19 cellular contexts compared by ENCODE assay signal in the genomic region with DNA sequence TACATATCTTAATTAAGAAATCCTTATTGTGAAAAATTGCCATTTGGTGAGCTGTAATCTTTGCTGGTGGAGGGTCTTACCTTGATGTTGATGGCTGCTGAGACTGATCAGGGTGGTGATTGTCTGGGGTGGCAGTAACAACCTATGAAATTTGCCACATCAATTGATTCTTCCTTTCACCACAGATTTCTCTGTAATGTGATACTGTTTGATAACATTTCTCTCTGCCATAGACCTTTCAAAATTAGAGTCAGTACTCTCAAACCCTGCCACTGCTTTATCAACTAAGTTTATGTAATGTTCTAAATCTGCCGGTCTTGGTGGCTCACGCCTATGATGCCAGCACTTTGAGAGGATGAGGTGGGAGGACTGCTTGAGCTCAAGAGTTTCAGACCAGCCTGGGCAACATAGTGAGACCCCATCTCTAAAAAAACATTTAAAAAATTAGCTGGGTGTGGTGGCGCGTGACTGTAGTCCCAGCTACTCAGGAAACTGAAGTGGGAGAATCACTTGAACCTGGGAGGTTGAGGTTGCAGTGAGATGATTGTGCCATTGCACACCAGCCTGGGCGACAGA. TPM values are rescaled to one million over a fixed set of nuclear protein-coding genes. Genes with fewer than 3 reads are reported as not detected.
A peak's percentile ranks its signal among the peaks of the same experiment; 100 is the strongest.
DNase-seq lines count a peak whose midpoint lies in the region; ATAC-seq and TF ChIP-seq lines count a peak whose summit lies in the region.
"Had no signal": no experiment of that assay in that cellular context is flagged by ENCODE, and none has a peak within 500 bp of the region (broad histone marks: within the 10 kb centered on the region; RNA-seq: fewer than 3 reads in every experiment).

No MANE protein-coding gene starts in this region.

- no peaks in the 10 kb centered on the region for H3K9me2 ChIP-seq in Loucy (replicated peaks; ENCODE audit: low read depth, low read length)

- peak overlapping the region; percentile 8 for H3K4me2 ChIP-seq in Loucy (ENCODE audit: low read depth, low read length, poor library complexity, severe bottlenecking)
- H3K4me2 ChIP-seq: KMS-11 had no signal

- peak overlapping the region; percentile 83 for H3K27ac Mint-ChIP-seq in activated naive CD8-positive, alpha-beta T cell
- H3K27ac Mint-ChIP-seq in stimulated activated naive CD8-positive, alpha-beta T cell treated with anti-CD3 and anti-CD28 coated beads, Interleukin-15, amount 100 ng/mL, for 72 hours, result peak overlapping the region; percentile 48 to 88
- H3K27ac Mint-ChIP-seq: mesothelial cell of epicardium; nephron; stimulated activated naive B cell treated with anti-CD40 and anti-IgM and Interleukin-4, amounts not matched to agents 10 μg/mL and 1 μg/mL and 100 μg/mL, for 72 hours had no signal

- H3K9ac ChIP-seq in Loucy (ENCODE audit: low read depth, low read length, poor library complexity, severe bottlenecking), result no peak overlapping the region
- H3K9ac ChIP-seq: GM23248, KMS-11, parathyroid adenoma had no signal

- H3K4me3 Mint-ChIP-seq in activated naive CD8-positive, alpha-beta T cell, result peak overlapping the region; percentile 69
- H3K4me3 Mint-ChIP-seq in stimulated activated naive CD8-positive, alpha-beta T cell treated with anti-CD3 and anti-CD28 coated beads, Interleukin-15, amount 100 ng/mL, for 72 hours, result peak overlapping the region; percentile 14 to 39
- H3K4me3 Mint-ChIP-seq: mesothelial cell of epicardium; stimulated activated naive B cell treated with anti-CD40 and anti-IgM and Interleukin-4, amounts not matched to agents 10 μg/mL and 1 μg/mL and 100 μg/mL, for 72 hours had no signal

- peak overlapping the region; percentile 16 for H3K27ac ChIP-seq in left ventricle myocardium inferior (replicated peaks)
- no peak overlapping the region for H3K27ac ChIP-seq in heart left ventricle
- H3K27ac ChIP-seq: GM23248, KMS-11, parathyroid adenoma, VCaP had no signal

- no peak overlapping the region for H3K4me3 ChIP-seq in left ventricle myocardium inferior
- no peak overlapping the region for H3K4me3 ChIP-seq in heart left ventricle
- no peak overlapping the region for H3K4me3 ChIP-seq in Loucy (ENCODE audit: low read length, poor library complexity, severe bottlenecking)
- H3K4me3 ChIP-seq: GM23248 had no signal

- no peaks in the 10 kb centered on the region for H3F3A ChIP-seq in Loucy (ENCODE audit: low read depth)

- WGBS in heart left ventricle, 4 donors, result 74 to 85% (median 75%) methylated on average over 5 of the region's 5 CpGs

- TF ChIP-seq CTCF in left ventricle myocardium inferior (IDR thresholded peaks at IDR 0.05; ENCODE audit: borderline replicate concordance) (no peak), heart left ventricle (IDR thresholded peaks at IDR 0.05) (no peak), Loucy (conservative IDR thresholded peaks at IDR 0.05; ENCODE audit: low read length) (no peak)

- peaks cover 66% of the 10 kb centered on the region for H3K4me1 Mint-ChIP-seq in activated naive CD8-positive, alpha-beta T cell (ENCODE audit: low read depth)
- peaks cover 63% of the 10 kb centered on the region for H3K4me1 Mint-ChIP-seq in stimulated activated naive CD8-positive, alpha-beta T cell treated with anti-CD3 and anti-CD28 coated beads, Interleukin-15, amount 100 ng/mL, for 72 hours

- TF ChIP-seq POLR2A in heart left ventricle (IDR thresholded peaks at IDR 0.05), result no peak

- H3K9me3 Mint-ChIP-seq in activated naive CD8-positive, alpha-beta T cell (ENCODE audit: low read depth), result no peaks in the 10 kb centered on the region
- no peaks in the 10 kb centered on the region for H3K9me3 Mint-ChIP-seq in stimulated activated naive CD8-positive, alpha-beta T cell treated with anti-CD3 and anti-CD28 coated beads, Interleukin-15, amount 100 ng/mL, for 72 hours
- H3K9me3 Mint-ChIP-seq: mesothelial cell of epicardium; nephron; stimulated activated naive B cell treated with anti-CD40 and anti-IgM and Interleukin-4, amounts not matched to agents 10 μg/mL and 1 μg/mL and 100 μg/mL, for 72 hours had no signal

- H2AFZ ChIP-seq in Loucy (ENCODE audit: low read length), result no peak overlapping the region
- H2AFZ ChIP-seq: GM23248, parathyroid adenoma had no signal

- DNase-seq in left ventricle myocardium inferior (no peak), heart left ventricle (no peak), amniotic stem cell (lab: John Stamatoyannopoulos, UW) (no peak), HCEC 1CT (no peak)
- no peak for DNase-seq in stimulated activated naive CD8-positive, alpha-beta T cell treated with anti-CD3 and anti-CD28 coated beads, Interleukin-15, amount 100 ng/mL, for 72 hours
- DNase-seq: activated CD8-positive, alpha-beta memory T cell treated with anti-CD3 and anti-CD28 coated beads, Interleukin-2, amount 50 U/mL, for 4 hours; DMS79 treated with DMSO at 0.1 percent for 48 hours; GM23248; NCI-H1930; NCI-H446 treated with DMSO at 0.1 percent for 48 hours; stimulated activated naive B cell treated with anti-CD40 and anti-IgM and Interleukin-4, amounts not matched to agents 10 μg/mL and 1 μg/mL and 100 μg/mL, for 72 hours had no signal

- H3K27me3 ChIP-seq in left ventricle myocardium inferior (ENCODE audit: low read depth) (no peaks in the 10 kb centered on the region), heart left ventricle (no peaks in the 10 kb centered on the region), Loucy (ENCODE audit: insufficient read depth, low read length, poor library complexity, severe bottlenecking) (no peaks in the 10 kb centered on the region)

- no peak for ATAC-seq in heart left ventricle
- ATAC-seq in stimulated activated naive CD8-positive, alpha-beta T cell treated with anti-CD3 and anti-CD28 coated beads, Interleukin-15, amount 100 ng/mL, for 72 hours, result peak; percentile 10
- ATAC-seq: sciatic nerve; stimulated activated naive B cell treated with anti-CD40 and anti-IgM and Interleukin-4, amounts not matched to agents 10 μg/mL and 1 μg/mL and 100 μg/mL, for 72 hours had no signal

- H3K4me1 ChIP-seq in left ventricle myocardium inferior (peaks cover 83% of the 10 kb centered on the region), heart left ventricle (peaks cover 12 to 64% (median 41%) of the 10 kb centered on the region in 12 donors), Loucy (ENCODE audit: insufficient read depth, low read length, poor library complexity, severe bottlenecking) (peaks cover 24% of the 10 kb centered on the region)
- H3K4me1 ChIP-seq: parathyroid adenoma had no signal

- H3K36me3 ChIP-seq in left ventricle myocardium inferior (no peaks in the 10 kb centered on the region), heart left ventricle (peaks cover 0 to 9% (median 0%) of the 10 kb centered on the region in 9 donors), Loucy (ENCODE audit: insufficient read depth, low read length) (no peaks in the 10 kb centered on the region)

- peaks cover 57% of the 10 kb centered on the region for H4K20me1 ChIP-seq in Loucy (ENCODE audit: insufficient read depth, low read length, poor library complexity, severe bottlenecking)

- H3K9me3 ChIP-seq in left ventricle myocardium inferior (replicated peaks), result no peaks in the 10 kb centered on the region
- H3K9me3 ChIP-seq in heart left ventricle, result no peaks in the 10 kb centered on the region
- no peaks in the 10 kb centered on the region for H3K9me3 ChIP-seq in Loucy (ENCODE audit: insufficient read depth, low read depth, low read length)

- no peaks in the 10 kb centered on the region for H3K27me3 Mint-ChIP-seq in activated naive CD8-positive, alpha-beta T cell
- H3K27me3 Mint-ChIP-seq in stimulated activated naive CD8-positive, alpha-beta T cell treated with anti-CD3 and anti-CD28 coated beads, Interleukin-15, amount 100 ng/mL, for 72 hours, result no peaks in the 10 kb centered on the region
- H3K27me3 Mint-ChIP-seq: stimulated activated naive B cell treated with anti-CD40 and anti-IgM and Interleukin-4, amounts not matched to agents 10 μg/mL and 1 μg/mL and 100 μg/mL, for 72 hours had no signal

- peaks cover 96% of the 10 kb centered on the region for H3K79me2 ChIP-seq in Loucy (ENCODE audit: insufficient read depth, low read length)

- intact Hi-C loops in left ventricle myocardium inferior (cut with micrococcal nuclease), result no loop called here
- intact Hi-C loops in heart left ventricle (cut with DNase I), result no loop called here

- H3K36me3 Mint-ChIP-seq in activated naive CD8-positive, alpha-beta T cell, result peaks cover 5% of the 10 kb centered on the region
- H3K36me3 Mint-ChIP-seq: mesothelial cell of epicardium had no signal

RNA-seq across cellular contexts. Expression of a gene that starts 5.0 kb away (rescaled TPM):
- total RNA-seq in left ventricle myocardium inferior, result 75.9 TPM
- 10 to 100 TPM; 58.4 to 99.2 (median 78.6) TPM for total RNA-seq in heart left ventricle
- polyA plus RNA-seq in heart left ventricle, result 10 to 100 TPM; 10.2 to 28.1 TPM

RNA-seq across cellular contexts. Expression of a gene that starts 40.1 kb away (rescaled TPM):
- total RNA-seq in left ventricle myocardium inferior (5.8 TPM), heart left ventricle (10 to 100 TPM in 1 of 9 donors, 1 to 10 TPM in 8; 2.7 to 15.1 (median 6.3) TPM)
- polyA plus RNA-seq in heart left ventricle, result 1 to 10 TPM; 4.5 to 6.8 TPM
